8 cellular contexts compared by ENCODE assay signal in the genomic region with DNA sequence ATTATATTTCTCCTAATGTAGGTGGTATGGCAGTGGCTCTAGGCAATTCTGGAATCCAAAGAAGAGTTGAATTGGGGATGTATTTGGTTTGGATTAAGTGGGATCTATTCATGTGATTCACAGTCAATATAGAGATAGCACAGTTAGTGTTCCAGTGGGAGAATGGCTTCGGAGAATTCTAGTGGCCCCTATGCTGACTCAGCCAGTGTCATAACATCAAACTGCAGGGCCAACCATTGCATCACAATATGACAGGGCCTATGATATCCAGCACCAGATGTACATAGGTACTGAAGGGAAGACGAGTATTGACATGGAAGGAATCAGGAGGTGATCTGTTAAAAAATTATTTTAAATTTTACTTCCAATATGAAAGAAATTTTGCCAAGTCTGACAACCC.
"Had no signal": no experiment of that assay in that cellular context is flagged by ENCODE, and none has a peak within 500 bp of the region (broad histone marks: within the 10 kb centered on the region; RNA-seq: fewer than 3 reads in every experiment).

No MANE protein-coding gene starts in this region.

- H3K4me3 Mint-ChIP-seq: HFFc6 had no signal

- H3K4me3 ChIP-seq: GM23248, HAP-1, K562 had no signal

- H3K27ac Mint-ChIP-seq: HFFc6 had no signal

- ATAC-seq: HCT116, K562 had no signal

- H3K36me3 ChIP-seq: HAP-1 had no signal

- DNase-seq: GM23248, GOT3, H7, HFFc6, IMR-90 had no signal

- H2AFZ ChIP-seq: GM23248 had no signal

- H3K9ac ChIP-seq: GM23248 had no signal

- H3K9me3 ChIP-seq: HAP-1 had no signal

- H3K27ac ChIP-seq: GM23248 had no signal

- H3K4me1 ChIP-seq: HAP-1 had no signal
